2 cellular contexts compared by ENCODE assay signal in genomic region chr4:153346031-153346430, GRCh38.
TF ChIP-seq lines count a peak whose summit lies in the region.

No MANE protein-coding gene starts in this region.

TF ChIP-seq in GM12878, 131 proteins besides CTCF, POLR2A, EP300 and RAD21 (continued from another document):
- TF ChIP-seq HDGF (IDR thresholded peaks at IDR 0.05) (no peak), JUND (IDR thresholded peaks at IDR 0.05; ENCODE audit: low read depth, low read length) (no peak), SUZ12 (IDR thresholded peaks at IDR 0.05; ENCODE audit: unreplicated experiment) (no peak), MYB (IDR thresholded peaks at IDR 0.05; ENCODE audit: borderline replicate concordance, low read depth, low read length) (no peak)

TF ChIP-seq in neural cell, 6 proteins besides CTCF, POLR2A, EP300 and RAD21 (continued from another document):
- TF ChIP-seq REST (IDR thresholded peaks at IDR 0.05; ENCODE audit: borderline replicate concordance) (no peak), MXI1 (conservative IDR thresholded peaks at IDR 0.05; ENCODE audit: poor library complexity, severe bottlenecking) (no peak), POLR2AphosphoS5 (IDR thresholded peaks at IDR 0.05) (no peak)
TF ChIP-seq in neural cell: peak in this region for 0.
